Comparison of ENCODE assay signal across 23 cellular contexts in the genomic region with DNA sequence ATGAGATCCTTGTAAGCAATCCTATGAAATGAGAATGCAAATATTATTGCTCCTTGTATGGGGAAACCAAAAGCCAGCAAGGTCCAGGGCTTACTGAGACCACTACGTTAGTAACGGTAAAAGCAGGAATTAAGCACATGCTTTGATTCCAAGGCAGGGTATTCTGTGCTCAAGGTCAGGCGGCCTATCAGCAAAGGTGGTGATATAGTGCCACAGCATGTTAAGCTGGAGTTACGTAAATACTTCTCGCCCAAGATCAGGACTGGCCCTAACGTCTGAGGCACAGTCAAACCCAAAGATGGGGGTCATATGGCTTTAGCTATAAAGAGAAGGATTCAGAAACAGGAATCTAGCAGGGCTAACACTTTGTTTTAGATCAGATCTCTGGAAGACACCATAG. TPM values are rescaled to one million over a fixed set of nuclear protein-coding genes. Genes with fewer than 3 reads are reported as not detected.
DNase-seq lines count a peak whose midpoint lies in the region; ATAC-seq and TF ChIP-seq lines count a peak whose summit lies in the region.
"Had no signal": no experiment of that assay in that cellular context is flagged by ENCODE, and none has a peak within 500 bp of the region (broad histone marks: within the 10 kb centered on the region; RNA-seq: fewer than 3 reads in every experiment).

No MANE protein-coding gene starts in this region.

- H3K4me1 Mint-ChIP-seq in MCF 10A (ENCODE audit: insufficient read depth, unreplicated experiment) = peaks cover 10% of the 10 kb centered on the region
- H3K4me1 Mint-ChIP-seq in activated T-helper 17 cell treated with anti-CD3 and anti-CD28 coated beads, Interleukin-2, amount 50 U/mL, for 72 hours = peaks cover 10% of the 10 kb centered on the region
- H3K4me1 Mint-ChIP-seq in T-helper 17 cell = peaks cover 14% of the 10 kb centered on the region

- H3K27ac ChIP-seq in breast epithelium (no peak overlapping the region), SK-N-MC (peak overlapping the region; percentile 100)
- H3K27ac ChIP-seq: 22Rv1, A549, BLaER1 had no signal

- H3K4me3 ChIP-seq in breast epithelium (no peak overlapping the region), SK-N-MC (no peak overlapping the region)
- H3K4me3 ChIP-seq: A549, BLaER1 had no signal

- no peak for DNase-seq in MCF 10A (ENCODE audit: unreplicated experiment)
- DNase-seq in breast epithelium (ENCODE audit: low spot score in 2 of 2) = no peak
- DNase-seq in SK-N-MC (ENCODE audit: low read depth, low spot score) = no peak
- no peak for DNase-seq in T-helper 17 cell
- DNase-seq in Right ventricle myocardium superior = no peak
- DNase-seq in DMS53 treated with DMSO at 0.1 percent for 48 hours (lab: John Stamatoyannopoulos, UW; ENCODE audit: unreplicated experiment) = no peak
- DNase-seq: ACHN; BE2C; C1 segment of cervical spinal cord; CD4-positive, alpha-beta memory T cell; CD4-positive, CD25-positive, alpha-beta regulatory T cell; CD8-positive, alpha-beta memory T cell; COR-L47; DMS 273 treated with DMSO at 0.1 percent for 48 hours; DMS153; DMS53; DMS79 treated with DMSO at 0.1 percent for 48 hours; GF-D8 had no signal

- H3K4me1 ChIP-seq in breast epithelium = no peaks in the 10 kb centered on the region
- H3K4me1 ChIP-seq: BLaER1 had no signal

- BruUV-seq in MCF 10A (replicated peaks; lab: Mats Ljungman, UMichigan) = no TSS peak

- ATAC-seq in activated T-helper 17 cell treated with anti-CD3 and anti-CD28 coated beads, Interleukin-2, amount 50 U/mL, for 72 hours (replicated peaks) = no peak
- ATAC-seq in T-helper 17 cell (no peak), Right ventricle myocardium superior (ENCODE audit: poor library complexity) (no peak)
- ATAC-seq: A549 had no signal

- H3K4me3 Mint-ChIP-seq in MCF 10A (ENCODE audit: unreplicated experiment) (no peak overlapping the region), T-helper 17 cell (no peak overlapping the region)
- no peak overlapping the region for H3K4me3 Mint-ChIP-seq in activated T-helper 17 cell treated with anti-CD3 and anti-CD28 coated beads, Interleukin-2, amount 50 U/mL, for 72 hours
- H3K4me3 Mint-ChIP-seq: CD14-positive monocyte; CD4-positive, alpha-beta memory T cell; CD4-positive, CD25-positive, alpha-beta regulatory T cell; CD8-positive, alpha-beta memory T cell had no signal

- POLR2A ChIA-PET in MCF 10A (lab: Yijun Ruan, JAX) = interaction anchor here (1.1 kb wide), 1 partner anchor 13 kb away, joined by 3 read pairs; no protein-coding TSS in a partner anchor

- H3K36me3 ChIP-seq in breast epithelium = no peaks in the 10 kb centered on the region
- H3K36me3 ChIP-seq in SK-N-MC (ENCODE audit: insufficient read depth, low read length) = peaks cover 11% of the 10 kb centered on the region; the same call in 1 of the 2 replicates
- H3K36me3 ChIP-seq: BE2C had no signal

- intact Hi-C loops in MCF 10A (cut with micrococcal nuclease) = no loop called here
- intact Hi-C loops in breast epithelium (cut with DNase I; ENCODE audit: low total_unique reads) = no loop called here
- intact Hi-C loops in Right ventricle myocardium superior (cut with DNase I) = no loop called here

- no peaks in the 10 kb centered on the region for H3K27me3 ChIP-seq in breast epithelium
- H3K27me3 ChIP-seq: BE2C, BLaER1 had no signal

- H3K9ac ChIP-seq in SK-N-MC (ENCODE audit: insufficient read length) = no peak overlapping the region
- H3K9ac ChIP-seq: BLaER1 had no signal

- H3K9me3 ChIP-seq in breast epithelium (no peaks in the 10 kb centered on the region), SK-N-MC (ENCODE audit: low read depth, low read length) (no peaks in the 10 kb centered on the region), T-helper 17 cell (ENCODE audit: control insufficient read depth, low read length, poor library complexity, severe bottlenecking) (no peaks in the 10 kb centered on the region)
- H3K9me3 ChIP-seq: A549, BE2C, BLaER1 had no signal

- no peaks in the 10 kb centered on the region for H3K27me3 Mint-ChIP-seq in MCF 10A (ENCODE audit: insufficient read depth, unreplicated experiment)
- no peaks in the 10 kb centered on the region for H3K27me3 Mint-ChIP-seq in activated T-helper 17 cell treated with anti-CD3 and anti-CD28 coated beads, Interleukin-2, amount 50 U/mL, for 72 hours
- H3K27me3 Mint-ChIP-seq in T-helper 17 cell = no peaks in the 10 kb centered on the region
- H3K27me3 Mint-ChIP-seq: CD4-positive, alpha-beta memory T cell; CD4-positive, CD25-positive, alpha-beta regulatory T cell; CD8-positive, alpha-beta memory T cell had no signal

- CTCF ChIA-PET in MCF 10A (lab: Yijun Ruan, JAX) = no interaction called here

- H3K9me3 Mint-ChIP-seq in MCF 10A (ENCODE audit: unreplicated experiment) = no peaks in the 10 kb centered on the region
- H3K9me3 Mint-ChIP-seq in activated T-helper 17 cell treated with anti-CD3 and anti-CD28 coated beads, Interleukin-2, amount 50 U/mL, for 72 hours = no peaks in the 10 kb centered on the region
- H3K9me3 Mint-ChIP-seq: CD8-positive, alpha-beta memory T cell had no signal

- H3K36me3 Mint-ChIP-seq in MCF 10A (ENCODE audit: insufficient read depth, unreplicated experiment) (peaks cover 6% of the 10 kb centered on the region), T-helper 17 cell (ENCODE audit: low read depth) (no peaks in the 10 kb centered on the region)
- no peaks in the 10 kb centered on the region for H3K36me3 Mint-ChIP-seq in activated T-helper 17 cell treated with anti-CD3 and anti-CD28 coated beads, Interleukin-2, amount 50 U/mL, for 72 hours (ENCODE audit: low read depth)

- H3K27ac Mint-ChIP-seq in MCF 10A (ENCODE audit: low read depth, unreplicated experiment) (peak overlapping the region; percentile 52), T-helper 17 cell (no peak overlapping the region)
- peak overlapping the region; percentile 16 for H3K27ac Mint-ChIP-seq in activated T-helper 17 cell treated with anti-CD3 and anti-CD28 coated beads, Interleukin-2, amount 50 U/mL, for 72 hours

- TF ChIP-seq CTCF in MCF 10A (IDR thresholded peaks at IDR 0.05; ENCODE audit: unreplicated experiment) (no peak), breast epithelium (IDR thresholded peaks at IDR 0.05) (no peak)

- no peak for TF ChIP-seq POLR2A in breast epithelium (IDR thresholded peaks at IDR 0.05)

RNA-seq across cellular contexts. Expression of a gene that starts 27.6 kb away (rescaled TPM):
- total RNA-seq in MCF 10A (2022) = 23.0 and 27.4 TPM in 2 replicates
- total RNA-seq in breast epithelium = 10 to 100 TPM; 11.7 to 25.8 (median 17.0) TPM
- 10 to 100 TPM; 13.0 to 17.5 TPM for total RNA-seq in activated T-helper 17 cell treated with anti-CD3 and anti-CD28 coated beads, Interleukin-2, amount 50 U/mL, for 72 hours
- total RNA-seq in T-helper 17 cell = 10 to 100 TPM; 19.8 to 22.3 TPM
- 5.2 TPM for total RNA-seq in Right ventricle myocardium superior
